In the genomic region with DNA sequence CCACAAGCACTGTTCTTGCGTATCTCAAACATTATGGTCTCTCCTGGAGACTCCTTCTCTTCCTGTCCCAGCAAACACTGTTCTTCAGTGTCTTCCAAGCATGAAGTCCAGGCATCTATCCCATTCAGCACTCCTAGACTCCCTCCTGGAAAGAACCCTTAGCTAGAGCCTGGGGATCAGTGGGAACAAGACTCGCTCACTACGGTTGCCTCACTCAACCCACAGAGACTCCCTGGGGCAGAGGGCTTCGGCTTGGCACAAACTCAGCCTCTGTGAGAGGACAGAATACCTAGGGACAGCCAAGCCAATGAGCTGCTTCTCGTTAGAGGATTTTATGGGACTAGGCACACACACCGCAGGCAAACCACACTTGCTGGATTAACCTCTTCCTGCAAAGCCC, we compare ENCODE assay signal across 16 cellular contexts.
A peak's percentile ranks its signal among the peaks of the same experiment; 100 is the strongest.
DNase-seq lines count a peak whose midpoint lies in the region; ATAC-seq and TF ChIP-seq lines count a peak whose summit lies in the region.
"Had no signal": no experiment of that assay in that cellular context is flagged by ENCODE, and none has a peak within 500 bp of the region (broad histone marks: within the 10 kb centered on the region; RNA-seq: fewer than 3 reads in every experiment).

No MANE protein-coding gene starts in this region.

- peak overlapping the region; percentile 95 for H3K4me2 ChIP-seq in neural progenitor cell

- H3K27ac ChIP-seq in dorsolateral prefrontal cortex = peak overlapping the region in 49 of 59 donors; percentile 6 to 100 (median 91)
- H3K27ac ChIP-seq in neural progenitor cell = peak overlapping the region; percentile 97
- H3K27ac ChIP-seq: neutrophil had no signal

- H3K4me3 Mint-ChIP-seq in neural progenitor cell = peak overlapping the region; percentile 100
- H3K4me3 Mint-ChIP-seq: activated CD4-positive, alpha-beta T cell treated with anti-CD3 and anti-CD28 coated beads for 36 hours; activated T-cell treated with anti-CD3 and anti-CD28 coated beads, Interleukin-2, amount 50 U/mL, for 4 hours had no signal

- POLR2A ChIA-PET in AG04449 (lab: Yijun Ruan, JAX) = no interaction called here

- peaks cover 19% of the 10 kb centered on the region for H3K36me3 Mint-ChIP-seq in neural progenitor cell

- peaks cover 17% of the 10 kb centered on the region for H4K20me1 ChIP-seq in neural progenitor cell (ENCODE audit: low read depth)

- no peak overlapping the region for H3K9ac ChIP-seq in neural progenitor cell

- H3K4me3 ChIP-seq in AG04449 (ENCODE audit: low read depth, low read length) = peak overlapping the region; percentile 27
- H3K4me3 ChIP-seq in MG63 = no peak overlapping the region
- H3K4me3 ChIP-seq in dorsolateral prefrontal cortex = peak overlapping the region in 13 of 59 donors; percentile 6 to 94 (median 78)
- peak overlapping the region; percentile 72 for H3K4me3 ChIP-seq in neural progenitor cell
- H3K4me3 ChIP-seq: tibial nerve had no signal

- H3K79me2 ChIP-seq in neural progenitor cell (ENCODE audit: low read depth) = peaks cover 98% of the 10 kb centered on the region

- no peaks in the 10 kb centered on the region for H3K9me3 Mint-ChIP-seq in neural progenitor cell
- H3K9me3 Mint-ChIP-seq: activated T-cell treated with anti-CD3 and anti-CD28 coated beads, Interleukin-2, amount 50 U/mL, for 4 hours had no signal

- no peaks in the 10 kb centered on the region for H3K27me3 Mint-ChIP-seq in neural progenitor cell (ENCODE audit: insufficient read depth, low read depth)

- H2AFZ ChIP-seq in neural progenitor cell (replicated peaks) = no peak overlapping the region

- H3K4me1 ChIP-seq in neural progenitor cell = peaks cover 42% of the 10 kb centered on the region

- H3K27ac Mint-ChIP-seq in neural progenitor cell = peak overlapping the region; percentile 57
- H3K27ac Mint-ChIP-seq: activated CD4-positive, alpha-beta T cell treated with anti-CD3 and anti-CD28 coated beads for 36 hours had no signal

- intact Hi-C loops in dorsolateral prefrontal cortex (cut with DNase I) = loop anchor here in 1 of 2 donors (5.0 kb wide), 1 partner anchor 35 kb away; no protein-coding TSS in a partner anchor

- DNase-seq in AG04449 (ENCODE audit: low read depth, low spot score) (no peak), MG63 (peak; percentile 45), dorsolateral prefrontal cortex (no peak), neural progenitor cell (ENCODE audit: low spot score) (peak; percentile 52), Kasumi-1 (lab: John Stamatoyannopoulos, UW) (no peak), NCI-H128 (lab: John Stamatoyannopoulos, UW; ENCODE audit: unreplicated experiment) (no peak)
- no peak for DNase-seq in stimulated activated CD4-positive, alpha-beta T cell treated with anti-CD3 and anti-CD28 coated beads, Interleukin-4, amount 100 ng/mL, for 24 hours
- DNase-seq: activated CD4-positive, alpha-beta T cell treated with anti-CD3 and anti-CD28 coated beads for 36 hours; activated T-cell treated with anti-CD3 and anti-CD28 coated beads, Interleukin-2, amount 50 U/mL, for 4 hours; amniotic stem cell; NCI-H226 had no signal

- peaks cover 57% of the 10 kb centered on the region for H3F3A ChIP-seq in neural progenitor cell (ENCODE audit: low read depth)

- no peak for ATAC-seq in GM19463 (IDR thresholded peaks at IDR 0.05; ENCODE audit: unreplicated experiment)
- ATAC-seq: activated CD4-positive, alpha-beta T cell treated with anti-CD3 and anti-CD28 coated beads for 36 hours; activated T-cell treated with anti-CD3 and anti-CD28 coated beads, Interleukin-2, amount 50 U/mL, for 4 hours; HCT116; left lobe of liver had no signal

- H3K9me3 ChIP-seq in MG63 (no peaks in the 10 kb centered on the region), neural progenitor cell (ENCODE audit: low read depth) (no peaks in the 10 kb centered on the region)
- H3K9me3 ChIP-seq: neutrophil, tibial nerve had no signal

- CTCF ChIA-PET in AG04449 (lab: Yijun Ruan, JAX) = interaction anchor here (1.1 to 3.4 kb wide), 8 partner anchors 9 to 230 kb away, joined by 3 to 22 read pairs (median 3); no protein-coding TSS in a partner anchor

- peaks cover 28% of the 10 kb centered on the region for H3K36me3 ChIP-seq in MG63
- H3K36me3 ChIP-seq in neural progenitor cell = no peaks in the 10 kb centered on the region
- H3K36me3 ChIP-seq: neutrophil, tibial nerve had no signal

- H3K4me1 Mint-ChIP-seq in neural progenitor cell = peaks cover 78% of the 10 kb centered on the region

- TF ChIP-seq CTCF in AG04449 (IDR thresholded peaks at IDR 0.05; ENCODE audit: insufficient read depth, low read length, missing control alignments) = no peak
- TF ChIP-seq CTCF in dorsolateral prefrontal cortex (IDR thresholded peaks at IDR 0.05 in 54 of 56, conservative IDR thresholded peaks at IDR 0.05 in 2 of 56; ENCODE audit: low read depth in 1 of 56, partially characterized antibody in 56 of 56) = peak in 1 of 56 donors; percentile 2
- TF ChIP-seq CTCF in neural progenitor cell (IDR thresholded peaks at IDR 0.05) = no peak

- H3K27me3 ChIP-seq in MG63 = no peaks in the 10 kb centered on the region
- no peaks in the 10 kb centered on the region for H3K27me3 ChIP-seq in dorsolateral prefrontal cortex
- no peaks in the 10 kb centered on the region for H3K27me3 ChIP-seq in neural progenitor cell
- H3K27me3 ChIP-seq: tibial nerve had no signal

Comparison
In these comparisons a context has a peak if more than half of its experiments do, and no peak if none do; other contexts are left out.
1. DNase-seq: peak in MG63 (single experiment) and neural progenitor cell (single experiment); none in AG04449 (single experiment), dorsolateral prefrontal cortex (0 of 10), Kasumi-1 (0 of 2), stimulated activated CD4-positive, alpha-beta T cell treated with anti-CD3 and anti-CD28 coated beads, Interleukin-4, amount 100 ng/mL, for 24 hours (single experiment) and NCI-H128 (single experiment).